ENCODE assay signal across 8 cellular contexts in the genomic region with DNA sequence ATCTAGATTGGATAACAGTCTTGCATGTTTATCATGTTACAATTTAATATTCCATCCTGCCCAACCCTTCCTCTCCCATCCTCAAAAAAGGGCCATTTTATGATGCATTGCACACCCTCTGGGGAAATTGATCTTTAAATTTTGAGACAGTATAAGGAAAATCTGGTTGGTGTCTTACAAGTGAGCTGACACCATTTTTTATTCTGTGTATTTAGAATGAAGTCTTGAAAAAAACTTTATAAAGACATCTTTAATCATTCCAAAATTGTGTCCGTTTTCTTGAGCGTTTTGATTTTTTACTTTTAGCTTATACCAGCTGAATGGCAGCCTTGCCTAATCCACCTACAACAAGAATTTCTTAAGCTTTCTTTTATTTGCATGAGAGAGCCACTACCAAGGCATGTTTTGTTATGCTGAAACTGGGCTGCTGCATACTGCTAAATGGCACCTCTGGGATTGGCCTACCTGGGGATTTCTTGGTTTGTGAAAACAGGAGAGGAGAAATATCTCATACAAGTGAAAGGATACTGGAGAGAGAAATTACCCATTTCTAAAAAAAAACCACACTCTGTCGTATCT. TPM values are rescaled to one million over a fixed set of nuclear protein-coding genes. Genes with fewer than 3 reads are reported as not detected.
DNase-seq lines count a peak whose midpoint lies in the region; TF ChIP-seq lines count a peak whose summit lies in the region.

No MANE protein-coding gene starts in this region.

- peaks cover 4% of the 10 kb centered on the region for H3K27me3 Mint-ChIP-seq in endothelial cell (ENCODE audit: unreplicated experiment)

- peaks cover 30% of the 10 kb centered on the region for H3K4me1 Mint-ChIP-seq in endothelial cell (ENCODE audit: unreplicated experiment)

- H3K36me3 Mint-ChIP-seq in endothelial cell (ENCODE audit: low read depth, unreplicated experiment), result peaks cover 5% of the 10 kb centered on the region

- H3K4me1 ChIP-seq in parathyroid adenoma, result peaks cover 28% of the 10 kb centered on the region

- no peaks in the 10 kb centered on the region for H3K36me3 ChIP-seq in parathyroid adenoma (ENCODE audit: control insufficient read depth, insufficient read depth, low read length)

- DNase-seq in RKO (ENCODE audit: low spot score) (peak; percentile 81), endothelial cell (ENCODE audit: low spot score) (no peak), NCI-H1105 treated with DMSO at 0.1 percent for 48 hours (lab: John Stamatoyannopoulos, UW) (no peak), cerebellar nuclear complex (lab: John Stamatoyannopoulos, UW) (no peak), AG20443 (ENCODE audit: low spot score) (no peak)
- no peak for DNase-seq in activated CD4-positive, alpha-beta T cell treated with anti-CD3 and anti-CD28 coated beads, Interleukin-2, amount 50 U/mL, for 4 hours

- TF ChIP-seq CTCF in endothelial cell (IDR thresholded peaks at IDR 0.05; ENCODE audit: unreplicated experiment), result no peak
- TF ChIP-seq CTCF in parathyroid adenoma (IDR thresholded peaks at IDR 0.05), result no peak

- H3K4me3 ChIP-seq in parathyroid adenoma (ENCODE audit: low read depth, low read length), result peak overlapping the region; percentile 85

- no peaks in the 10 kb centered on the region for H3K27me3 ChIP-seq in parathyroid adenoma (ENCODE audit: control insufficient read depth, insufficient read depth, low read length)

- TF ChIP-seq POLR2A in GM18951 (IDR thresholded peaks at IDR 0.05; ENCODE audit: extremely low read depth, insufficient read depth, insufficient read length), result peak; percentile 45

- H3K9ac ChIP-seq in parathyroid adenoma, result no peak overlapping the region

- H3K79me2 ChIP-seq in parathyroid adenoma, result no peaks in the 10 kb centered on the region

- peak overlapping the region; percentile 3 for H3K27ac Mint-ChIP-seq in endothelial cell (ENCODE audit: unreplicated experiment)

- peak overlapping the region; percentile 9 for H3K4me2 ChIP-seq in parathyroid adenoma (ENCODE audit: low read length)

- in situ Hi-C loops in GM18951 (cut with MboI; ENCODE audit: low sequenced_read_pairs, unreplicated experiment), result no loop called here

- H3K27ac ChIP-seq in parathyroid adenoma, result peak overlapping the region; percentile 91

- no peaks in the 10 kb centered on the region for H3K9me3 ChIP-seq in parathyroid adenoma (ENCODE audit: control insufficient read depth, low read length)

- peak overlapping the region; percentile 71 for H3K4me3 Mint-ChIP-seq in endothelial cell (ENCODE audit: unreplicated experiment)

- no peaks in the 10 kb centered on the region for H3K9me3 Mint-ChIP-seq in endothelial cell (ENCODE audit: unreplicated experiment)

- H2AFZ ChIP-seq in parathyroid adenoma, result no peak overlapping the region

RNA-seq across cellular contexts. Expression of a gene that starts 52.3 kb away (rescaled TPM):
- 12.5 TPM for total RNA-seq in endothelial cell (ENCODE audit: unreplicated experiment)

RNA-seq across cellular contexts. Expression of a gene that starts 52.5 kb away (rescaled TPM):
- total RNA-seq in endothelial cell (ENCODE audit: unreplicated experiment), result 30.4 TPM
